ENCODE assay signal across 8 cellular contexts in the genomic region with DNA sequence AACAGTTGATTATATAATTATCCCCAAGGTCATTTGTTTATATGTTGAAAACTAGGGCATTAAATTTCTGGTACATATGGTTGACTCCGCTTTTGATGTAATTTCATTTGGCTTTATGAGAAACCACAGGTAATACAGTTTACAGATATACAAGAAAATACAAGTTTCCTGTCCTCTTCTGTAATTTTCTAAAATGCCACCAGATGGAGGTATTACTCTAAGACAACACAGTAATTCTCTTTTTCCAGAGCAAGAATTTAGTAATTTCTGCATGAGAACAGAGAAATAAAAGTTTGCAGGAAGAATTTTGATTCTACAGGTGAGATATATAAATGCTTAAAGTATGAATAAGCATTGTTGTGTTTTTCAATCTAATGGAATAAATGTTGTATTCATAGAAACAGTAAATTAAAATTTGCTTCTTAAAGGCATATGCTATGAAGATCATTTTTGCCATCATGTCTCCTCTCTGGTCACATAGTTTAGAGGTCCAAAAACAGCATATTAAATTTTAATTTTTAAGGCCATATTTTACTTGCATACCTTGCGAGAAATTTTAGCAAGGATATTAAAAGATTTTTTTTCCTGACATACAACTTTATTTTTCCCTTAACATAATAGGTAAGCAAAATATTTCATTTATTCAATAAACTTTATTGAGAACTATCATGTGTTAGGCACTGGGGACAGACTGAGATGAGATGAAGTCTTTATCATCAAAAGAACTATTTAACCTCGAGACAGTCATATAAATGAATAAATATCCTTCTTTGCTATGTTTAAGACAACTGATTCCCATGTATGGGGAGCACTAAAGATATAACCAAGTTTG. TPM values are rescaled to one million over a fixed set of nuclear protein-coding genes. Genes with fewer than 3 reads are reported as not detected.
DNase-seq lines count a peak whose midpoint lies in the region; ATAC-seq and TF ChIP-seq lines count a peak whose summit lies in the region.

No MANE protein-coding gene starts in this region.

- H3K4me3 Mint-ChIP-seq in stimulated activated naive B cell treated with anti-CD40 and anti-IgM and Interleukin-4, amounts not matched to agents 10 μg/mL and 1 μg/mL and 100 μg/mL, for 72 hours, result no peak overlapping the region

- H3K9me3 ChIP-seq in mammary epithelial cell (replicated peaks; ENCODE audit: insufficient read depth, low read length), result no peaks in the 10 kb centered on the region
- no peaks in the 10 kb centered on the region for H3K9me3 ChIP-seq in lower lobe of right lung

- dilution Hi-C loops in mammary epithelial cell (cut with HindIII; ENCODE audit: low sequenced_read_pairs), result no loop called here

- TF ChIP-seq CTCF in mammary epithelial cell (conservative IDR thresholded peaks at IDR 0.05 in 1 of 2, IDR thresholded peaks at IDR 0.05 in 1 of 2; ENCODE audit: extremely low read depth in 1 of 2, insufficient read depth in 1 of 2, low read depth in 1 of 2, low read length in 2 of 2), result peak; percentile 52 to 61
- TF ChIP-seq CTCF in lower lobe of right lung (IDR thresholded peaks at IDR 0.05), result peak; percentile 78

- peaks cover 14 to 17% of the 10 kb centered on the region in 2 donors for H3K36me3 Mint-ChIP-seq in stimulated activated naive B cell treated with anti-CD40 and anti-IgM and Interleukin-4, amounts not matched to agents 10 μg/mL and 1 μg/mL and 100 μg/mL, for 72 hours

- H3K4me2 ChIP-seq in mammary epithelial cell (ENCODE audit: insufficient read depth, low read depth, low read length), result no peak overlapping the region

- no peak overlapping the region for H3K27ac Mint-ChIP-seq in stimulated activated naive B cell treated with anti-CD40 and anti-IgM and Interleukin-4, amounts not matched to agents 10 μg/mL and 1 μg/mL and 100 μg/mL, for 72 hours

- intact Hi-C loops in mammary epithelial cell (cut with micrococcal nuclease) (loop anchor here (1.0 to 2.0 kb wide), 3 partner anchors 23 to 154 kb away; partner anchors contain the start of gene CHD1), lower lobe of right lung (cut with DNase I) (loop anchor here (5.0 kb wide), 1 partner anchor 126 kb away; no protein-coding TSS in a partner anchor)

- peaks cover 26 to 32% of the 10 kb centered on the region in 2 donors for H3K4me1 Mint-ChIP-seq in stimulated activated naive B cell treated with anti-CD40 and anti-IgM and Interleukin-4, amounts not matched to agents 10 μg/mL and 1 μg/mL and 100 μg/mL, for 72 hours

- H3K27me3 ChIP-seq in mammary epithelial cell (ENCODE audit: insufficient read depth, low read length), result no peaks in the 10 kb centered on the region
- H3K27me3 ChIP-seq in lower lobe of right lung (ENCODE audit: low read depth), result no peaks in the 10 kb centered on the region

- H3K27ac ChIP-seq in mammary epithelial cell (ENCODE audit: insufficient read depth, low read depth, low read length), result no peak overlapping the region
- no peak overlapping the region for H3K27ac ChIP-seq in lower lobe of right lung

- peak; percentile 49 for DNase-seq in NCI-H2196 (lab: John Stamatoyannopoulos, UW; ENCODE audit: unreplicated experiment)
- no peak for DNase-seq in NCI-H2196 treated with DMSO at 0.1 percent for 48 hours (lab: John Stamatoyannopoulos, UW; ENCODE audit: unreplicated experiment)
- peak; percentile 1 for DNase-seq in NCI-H2227 treated with DMSO at 0.1 percent for 48 hours (lab: John Stamatoyannopoulos, UW)
- DNase-seq in mammary epithelial cell, result peak; percentile 32
- DNase-seq in lower lobe of right lung, result no peak
- no peak for DNase-seq in retina
- no peak for DNase-seq in stimulated activated naive B cell treated with anti-CD40 and anti-IgM and Interleukin-4, amounts not matched to agents 10 μg/mL and 1 μg/mL and 100 μg/mL, for 72 hours

- in situ Hi-C loops in mammary epithelial cell (cut with MboI; ENCODE audit: low sequenced_read_pairs in 2 of 2), result loop anchor here (5.0 kb wide), 1 partner anchor 126 kb away; no protein-coding TSS in a partner anchor

- BruUV-seq in mammary epithelial cell (replicated peaks; lab: Mats Ljungman, UMichigan), result no TSS peak

- H3K9ac ChIP-seq in mammary epithelial cell (ENCODE audit: insufficient read depth, low read length), result no peak overlapping the region

- WGBS in mammary epithelial cell (ENCODE audit: low coverage, missing lambda C conversion rate), result 65% methylated on average over 3 of the region's 3 CpGs

- H3K9me3 Mint-ChIP-seq in stimulated activated naive B cell treated with anti-CD40 and anti-IgM and Interleukin-4, amounts not matched to agents 10 μg/mL and 1 μg/mL and 100 μg/mL, for 72 hours, result no peaks in the 10 kb centered on the region

- H2AFZ ChIP-seq in mammary epithelial cell (ENCODE audit: low read depth, low read length), result no peak overlapping the region

- peaks cover 79% of the 10 kb centered on the region for H3K79me2 ChIP-seq in mammary epithelial cell (ENCODE audit: insufficient read depth, low read length)

- no peaks in the 10 kb centered on the region for H3K27me3 Mint-ChIP-seq in stimulated activated naive B cell treated with anti-CD40 and anti-IgM and Interleukin-4, amounts not matched to agents 10 μg/mL and 1 μg/mL and 100 μg/mL, for 72 hours

- H3K36me3 ChIP-seq in mammary epithelial cell (ENCODE audit: insufficient read depth, low read length) (peaks cover 28% of the 10 kb centered on the region), lower lobe of right lung (peaks cover 37% of the 10 kb centered on the region)

- H4K20me1 ChIP-seq in mammary epithelial cell (ENCODE audit: insufficient read depth, low read length), result no peaks in the 10 kb centered on the region

- CTCF ChIA-PET in mammary epithelial cell (lab: Charles Lee; ENCODE audit: low non-redundant PET), result no interaction called here

- H3K4me1 ChIP-seq in mammary epithelial cell (ENCODE audit: insufficient read depth, low read length) (no peaks in the 10 kb centered on the region), lower lobe of right lung (peaks cover 5% of the 10 kb centered on the region)

- H3K4me3 ChIP-seq in mammary epithelial cell (replicated peaks in 1 of 3; ENCODE audit: insufficient read depth in 1 of 3, low read depth in 2 of 3, low read length in 3 of 3), result no peak overlapping the region
- no peak overlapping the region for H3K4me3 ChIP-seq in lower lobe of right lung

- peak; percentile 46 for ATAC-seq in GM21825 (IDR thresholded peaks at IDR 0.05; ENCODE audit: unreplicated experiment)
- peak; percentile 43 to 63 for ATAC-seq in lower lobe of right lung
- no peak for ATAC-seq in stimulated activated naive B cell treated with anti-CD40 and anti-IgM and Interleukin-4, amounts not matched to agents 10 μg/mL and 1 μg/mL and 100 μg/mL, for 72 hours (replicated peaks)

RNA-seq across cellular contexts. Expression of gene CHD1, which starts 22.7 kb away (rescaled TPM):
- total RNA-seq in mammary epithelial cell (10 to 100 TPM; 34.9 to 39.8 TPM), lower lobe of right lung (32.8 TPM)
- 11.6 TPM for polyA plus RNA-seq in mammary epithelial cell
- polyA minus RNA-seq in mammary epithelial cell, result 49.4 TPM

Comparison
In these comparisons a context has a peak if more than half of its experiments do, and no peak if none do; other contexts are left out.
1. DNase-seq: peak in NCI-H2196 (single experiment), NCI-H2227 treated with DMSO at 0.1 percent for 48 hours (single experiment) and mammary epithelial cell (single experiment); none in NCI-H2196 treated with DMSO at 0.1 percent for 48 hours (single experiment), lower lobe of right lung (single experiment), retina (single experiment) and stimulated activated naive B cell treated with anti-CD40 and anti-IgM and Interleukin-4, amounts not matched to agents 10 μg/mL and 1 μg/mL and 100 μg/mL, for 72 hours (single experiment).
2. ATAC-seq: peak in GM21825 (single experiment) and lower lobe of right lung (2 of 2); none in stimulated activated naive B cell treated with anti-CD40 and anti-IgM and Interleukin-4, amounts not matched to agents 10 μg/mL and 1 μg/mL and 100 μg/mL, for 72 hours (0 of 2).